Comparison of ENCODE assay signal across 8 cellular contexts in the genomic region with DNA sequence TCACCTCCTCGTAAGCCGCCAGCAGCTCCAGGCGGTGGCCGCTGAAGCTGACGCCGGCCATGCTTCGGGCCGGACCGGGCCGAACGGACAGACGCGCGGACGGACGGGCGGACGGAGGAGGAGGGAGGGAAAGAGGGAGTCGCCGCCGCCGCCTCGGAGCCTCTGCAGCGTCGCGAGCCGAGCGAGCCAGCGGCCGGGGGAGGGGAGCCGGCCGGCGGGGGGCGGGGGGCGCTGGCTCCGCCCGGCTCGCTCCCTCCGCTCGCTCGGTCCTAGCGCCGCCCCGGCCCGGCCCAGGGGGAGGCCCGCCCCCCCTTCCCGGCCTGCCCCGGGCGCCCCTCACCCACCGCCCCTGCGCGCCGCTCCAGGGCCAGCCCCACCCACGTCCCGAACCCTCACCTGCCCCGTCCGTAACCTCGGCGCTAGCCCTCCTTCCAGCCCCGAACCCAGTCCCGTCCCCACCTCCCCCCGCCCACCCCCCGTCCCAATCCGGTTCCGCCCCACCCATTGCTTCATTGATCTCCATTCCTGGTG. TPM values are rescaled to one million over a fixed set of nuclear protein-coding genes. Genes with fewer than 3 reads are reported as not detected.
DNase-seq lines count a peak whose midpoint lies in the region; ATAC-seq and TF ChIP-seq lines count a peak whose summit lies in the region.

A gene (minus strand): TSS at position 174 of the 531 bp plus-strand sequence. CDS start 113 bp downstream, at position 61.

- DNase-seq in NCI-H1092 treated with DMSO at 0.1 percent for 48 hours (lab: John Stamatoyannopoulos, UW) (peak; percentile 40), NCI-H1092 (lab: John Stamatoyannopoulos, UW) (no peak), type B pancreatic cell (ENCODE audit: extremely low spot score, unreplicated experiment) (no peak)
- DNase-seq in activated CD4-positive, alpha-beta T cell treated with anti-CD3 and anti-CD28 coated beads for 1 hour, result no peak

- WGBS in mesodermal cell (ENCODE audit: insufficient coverage in 2 of 2), 2 experiments, result 0 to 1% methylated on average over 15 to 20 of the region's 65 CpGs

- H3K4me1 Mint-ChIP-seq in type B pancreatic cell (ENCODE audit: unreplicated experiment), result peaks cover 27% of the 10 kb centered on the region

- in situ Hi-C loops in endometrial microvascular endothelial cells (cut with HindIII; ENCODE audit: inconsistent ontology term, low pct_unique_long_range_greater_than_20kb, low sequenced_read_pairs), result no loop called here

- H3K36me3 ChIP-seq in mesodermal cell (ENCODE audit: control insufficient read depth, insufficient read depth, low read length), result peaks cover 37% of the 10 kb centered on the region

- H3K4me3 ChIP-seq in mesodermal cell (ENCODE audit: extremely low read depth, insufficient read depth, low read length, poor library complexity, severe bottlenecking), result peak within 1 kb of the TSS; percentile 81

- peak within 1 kb of the TSS; percentile 83 for H3K27ac ChIP-seq in mesodermal cell (ENCODE audit: low read depth, low read length, severe bottlenecking)

- peak; percentile 33 for ATAC-seq in HG02973 (IDR thresholded peaks at IDR 0.05; ENCODE audit: unreplicated experiment)
- ATAC-seq in SK-N-SH treated with all-trans-retinoic acid at 6 μM for 48 hours, result peak; percentile 41

- TF ChIP-seq CTCF in type B pancreatic cell (conservative IDR thresholded peaks at IDR 0.05), result no peak

- H3K9me3 ChIP-seq in mesodermal cell (ENCODE audit: control insufficient read depth, low read length), result no peaks in the 10 kb centered on the region

- no peaks in the 10 kb centered on the region for H3K9me3 Mint-ChIP-seq in type B pancreatic cell

- H3K4me3 Mint-ChIP-seq in type B pancreatic cell, result peak within 1 kb of the TSS; percentile 87

- H3K27ac Mint-ChIP-seq in type B pancreatic cell, result peak within 1 kb of the TSS; percentile 91

- H3K27me3 Mint-ChIP-seq in type B pancreatic cell, result no peaks in the 10 kb centered on the region

- peaks cover 4% of the 10 kb centered on the region for H3K36me3 Mint-ChIP-seq in type B pancreatic cell

- H3K4me1 ChIP-seq in mesodermal cell (ENCODE audit: control insufficient read depth, insufficient read depth, low read length, poor library complexity, severe bottlenecking), result peaks cover 54% of the 10 kb centered on the region

TF ChIP-seq in SK-N-SH treated with all-trans-retinoic acid at 6 μM for 48 hours, 23 proteins besides CTCF, POLR2A, EP300 and RAD21:
- TF ChIP-seq ZC3H10 (CRISPR knock-in tag; IDR thresholded peaks at IDR 0.05) (no peak), CSDC2 (CRISPR knock-in tag; IDR thresholded peaks at IDR 0.05) (no peak), ZNF70 (CRISPR knock-in tag; IDR thresholded peaks at IDR 0.05) (no peak), BACH2 (CRISPR knock-in tag; IDR thresholded peaks at IDR 0.05; ENCODE audit: borderline replicate concordance) (no peak), ESRRG (CRISPR knock-in tag; IDR thresholded peaks at IDR 0.05) (no peak), OSR1 (CRISPR knock-in tag; IDR thresholded peaks at IDR 0.05) (no peak)

RNA-seq across cellular contexts. Expression of the gene that starts here (rescaled TPM):
- 286 TPM for total RNA-seq in endometrial microvascular endothelial cells (ENCODE audit: inconsistent ontology term)
- 229 TPM for polyA plus RNA-seq in mesodermal cell (2013, experiment 1 of 2)
- polyA plus RNA-seq in mesodermal cell (2013, experiment 2 of 2), result 194 TPM
- 200 and 269 TPM in 2 replicates for total RNA-seq in type B pancreatic cell (ENCODE audit: low replicate concordance)
